In the genomic region with DNA sequence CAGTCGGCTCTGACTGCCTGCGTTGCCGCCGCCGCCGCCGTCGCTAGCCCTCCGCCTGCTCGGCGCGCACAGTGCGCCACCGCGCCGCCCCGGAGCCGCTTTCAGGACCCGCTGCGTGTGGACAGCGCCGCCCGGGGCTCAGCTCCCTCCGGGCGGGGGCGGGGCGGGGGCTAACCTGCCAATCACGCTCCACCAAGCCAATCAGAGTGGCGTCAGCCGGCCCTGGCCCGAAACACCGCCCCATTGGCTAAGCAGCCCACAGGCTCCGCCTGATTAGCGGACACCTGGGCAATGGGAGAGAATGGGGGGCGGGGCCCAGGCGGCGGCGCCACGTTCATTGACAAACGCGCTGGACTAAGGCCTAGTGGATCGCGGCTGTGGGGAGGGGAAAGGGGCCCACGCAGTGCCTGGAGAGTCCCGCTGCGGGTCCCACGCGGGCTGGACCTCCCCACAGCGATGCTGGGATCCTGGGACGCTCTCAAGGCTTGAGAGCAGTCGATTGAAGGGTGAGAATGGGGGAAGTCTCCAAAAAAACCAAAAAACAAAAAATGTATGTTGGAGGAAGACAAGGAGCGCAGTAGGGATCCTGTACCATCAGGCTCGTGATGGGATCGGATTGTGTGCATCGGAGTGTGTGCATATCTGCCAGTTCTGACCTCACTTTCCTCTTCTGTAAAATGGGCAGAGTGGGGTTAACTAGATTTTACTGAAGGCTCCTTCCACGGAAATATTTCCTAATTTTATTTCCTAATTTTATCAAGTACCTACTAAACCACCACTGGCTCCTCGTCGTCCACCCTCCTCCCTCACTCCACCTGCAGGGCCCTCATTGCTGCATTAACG, we compare ENCODE assay signal across 8 cellular contexts. TPM values are rescaled to one million over a fixed set of nuclear protein-coding genes. Genes with fewer than 3 reads are reported as not detected.
A peak's percentile ranks its signal among the peaks of the same experiment; 100 is the strongest.
DNase-seq lines count a peak whose midpoint lies in the region; ATAC-seq lines count a peak whose summit lies in the region.

No MANE protein-coding gene starts in this region.

- peak; percentile 78 for ATAC-seq in GM18909 (IDR thresholded peaks at IDR 0.05; ENCODE audit: poor library complexity, unreplicated experiment)
- peak; percentile 71 for ATAC-seq in HG03135 (IDR thresholded peaks at IDR 0.05; ENCODE audit: unreplicated experiment)
- ATAC-seq in left lobe of liver = peak; percentile 93

- peak; percentile 89 for DNase-seq in AG08395 (ENCODE audit: low spot score)
- DNase-seq in NCI-H2196 treated with DMSO at 0.1 percent for 48 hours (lab: John Stamatoyannopoulos, UW; ENCODE audit: unreplicated experiment) = peak; percentile 94
- DNase-seq in activated CD4-positive, alpha-beta T cell treated with anti-CD3 and anti-CD28 coated beads for 1 hour = peak; percentile 61
- peak; percentile 97 for DNase-seq in cerebellum (ENCODE audit: low spot score)
- DNase-seq in left lobe of liver (ENCODE audit: low spot score) = peak; percentile 74
- DNase-seq in stimulated activated CD4-positive, alpha-beta T cell treated with anti-CD3 and anti-CD28 coated beads, Interleukin-4, amount 100 ng/mL, for 24 hours = peak; percentile 88

RNA-seq across cellular contexts. Expression of gene PAX5, which starts 6.3 kb away (rescaled TPM):
- total RNA-seq in cerebellum = 0.64 TPM
- total RNA-seq in left lobe of liver = 0.05 TPM

Comparison
In these comparisons a context has a peak if more than half of its experiments do, and no peak if none do; other contexts are left out.
1. Peak in every context shown above with its lines: DNase-seq and ATAC-seq.